ENCODE assay signal across 2 cellular contexts in genomic region chr15:84108725-84109124, GRCh38.
TF ChIP-seq lines count a peak whose summit lies in the region.

No MANE protein-coding gene starts in this region.

TF ChIP-seq in GM12891, 5 proteins besides CTCF, POLR2A, EP300 and RAD21 (continued from another document):
- TF ChIP-seq POLR2AphosphoS5 (IDR thresholded peaks at IDR 0.05; ENCODE audit: low read depth, low read length): no peak
TF ChIP-seq in GM12891: peak in this region for 0.

TF ChIP-seq in H1, 55 proteins besides CTCF, POLR2A, EP300 and RAD21 (continued from another document):
- TF ChIP-seq CTBP2 (IDR thresholded peaks at IDR 0.05; ENCODE audit: borderline replicate concordance, insufficient read depth, insufficient read length, low read length): no peak
- TF ChIP-seq POU5F1 (IDR thresholded peaks at IDR 0.05; ENCODE audit: low read depth, low read length): no peak
- no peak for TF ChIP-seq MAFK (IDR thresholded peaks at IDR 0.05; ENCODE audit: low read depth, low read length)
- TF ChIP-seq ASH2L (IDR thresholded peaks at IDR 0.05; ENCODE audit: low read length): no peak
- TF ChIP-seq ATF3 (IDR thresholded peaks at IDR 0.05; ENCODE audit: insufficient read depth, low read depth, low read length): no peak
- no peak for TF ChIP-seq JUND (IDR thresholded peaks at IDR 0.05; ENCODE audit: low read length)
- TF ChIP-seq EZH2 (IDR thresholded peaks at IDR 0.05; ENCODE audit: low read depth, low read length, severe bottlenecking): no peak
